ENCODE assay signal across 8 cellular contexts in the genomic region with DNA sequence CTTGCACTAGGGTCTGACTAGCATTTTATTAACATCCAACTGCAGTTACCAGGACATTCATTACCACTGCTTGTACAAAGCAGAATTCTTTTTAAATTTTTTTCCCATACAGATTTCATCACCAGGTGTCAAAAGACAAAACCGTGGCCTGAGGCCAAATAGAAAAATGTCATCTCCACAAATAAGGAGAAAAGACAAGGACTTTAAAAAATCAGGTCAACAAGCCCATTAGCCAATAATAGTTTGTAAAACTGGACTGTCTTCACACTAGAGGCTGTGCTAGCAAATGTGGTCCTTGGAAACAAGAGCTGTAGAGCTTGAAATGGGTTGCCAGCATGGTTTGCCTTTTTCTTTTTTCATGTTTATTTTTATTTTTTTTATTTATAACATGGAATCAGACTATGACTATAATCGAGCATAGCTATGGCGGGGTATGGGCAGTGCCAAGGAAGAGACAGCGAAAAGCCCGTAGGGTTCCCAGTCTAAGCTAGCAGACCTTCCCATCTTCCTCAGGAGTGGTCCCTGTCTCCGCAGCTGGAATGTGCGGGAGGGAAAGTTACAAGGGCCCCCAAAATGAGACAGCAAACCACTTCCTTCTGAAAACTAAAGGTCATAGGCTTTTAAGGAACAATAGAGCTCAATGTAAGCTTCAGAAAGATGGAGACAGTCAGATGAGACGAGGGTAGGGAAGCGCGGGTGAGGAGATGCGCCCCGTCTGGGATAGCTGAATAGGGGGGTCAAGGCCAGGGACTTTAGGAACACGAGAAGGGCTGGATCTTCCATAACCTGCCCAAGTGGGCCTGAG. TPM values are rescaled to one million over a fixed set of nuclear protein-coding genes. Genes with fewer than 3 reads are reported as not detected.
A peak's percentile ranks its signal among the peaks of the same experiment; 100 is the strongest.
DNase-seq lines count a peak whose midpoint lies in the region; ATAC-seq, FAIRE-seq and TF ChIP-seq lines count a peak whose summit lies in the region.

No MANE protein-coding gene starts in this region.

- no peak for FAIRE-seq in kidney (lab: Jason Lieb, UNC)

- no peaks in the 10 kb centered on the region for H3K36me3 ChIP-seq in ES-I3 (ENCODE audit: insufficient read depth, low read length)
- H3K36me3 ChIP-seq in kidney (ENCODE audit: control insufficient read depth in 1 of 2, insufficient read depth in 2 of 2, low read length in 2 of 2), result no peaks in the 10 kb centered on the region

- POLR2A ChIA-PET in GM10248 (lab: Yijun Ruan, JAX), result no interaction called here

- no peaks in the 10 kb centered on the region for H3K27me3 Mint-ChIP-seq in stimulated activated memory B cell treated with anti-CD40 and anti-IgM and Interleukin-4, amounts not matched to agents 10 μg/mL and 1 μg/mL and 100 μg/mL, for 72 hours

- CTCF ChIA-PET in GM10248 (lab: Yijun Ruan, JAX), result interaction anchor here (0.6 to 1.3 kb wide), 7 partner anchors 8 to 210 kb away, joined by 3 to 8 read pairs (median 3); a partner anchor contains a TSS

- no peak for TF ChIP-seq CTCF in astrocyte of the cerebellum (IDR thresholded peaks at IDR 0.05; ENCODE audit: low read depth, low read length, missing control alignments)
- no peak for TF ChIP-seq CTCF in kidney (IDR thresholded peaks at IDR 0.05; ENCODE audit: borderline replicate concordance, extremely low read depth, insufficient read depth)
- TF ChIP-seq CTCF in GM10248 (IDR thresholded peaks at IDR 0.05; ENCODE audit: control extremely low read depth, extremely low read depth, low read depth, missing control alignments), result no peak

- no peak overlapping the region for H3K27ac ChIP-seq in kidney (ENCODE audit: low read depth in 2 of 2, low read length in 2 of 2)

- H3K9me3 ChIP-seq in ES-I3 (ENCODE audit: control insufficient read depth, insufficient read depth, low read length) (no peaks in the 10 kb centered on the region), kidney (ENCODE audit: control insufficient read depth in 1 of 2, low read length in 2 of 2) (no peaks in the 10 kb centered on the region)

- H3K4me3 ChIP-seq in astrocyte of the cerebellum (ENCODE audit: low read depth, low read length), result peak overlapping the region; percentile 89
- peak overlapping the region; percentile 72 to 73 for H3K4me3 ChIP-seq in kidney (ENCODE audit: low read length in 2 of 2)

- H3K4me1 ChIP-seq in ES-I3 (ENCODE audit: insufficient read depth, low read length) (peaks cover 16% of the 10 kb centered on the region), kidney (ENCODE audit: control insufficient read depth in 1 of 2, insufficient read depth in 1 of 2, low read depth in 1 of 2, low read length in 2 of 2) (peaks cover 4 to 7% of the 10 kb centered on the region in 2 donors)

- H3K9me3 Mint-ChIP-seq in stimulated activated memory B cell treated with anti-CD40 and anti-IgM and Interleukin-4, amounts not matched to agents 10 μg/mL and 1 μg/mL and 100 μg/mL, for 72 hours, result no peaks in the 10 kb centered on the region

- peaks cover 40% of the 10 kb centered on the region for H3K4me1 Mint-ChIP-seq in stimulated activated memory B cell treated with anti-CD40 and anti-IgM and Interleukin-4, amounts not matched to agents 10 μg/mL and 1 μg/mL and 100 μg/mL, for 72 hours

- DNase-seq in NAMALWA (ENCODE audit: low spot score) (peak; percentile 37), astrocyte of the cerebellum (ENCODE audit: low read depth) (no peak), kidney (no peak), GM10248 (ENCODE audit: extremely low spot score) (no peak), GDM1 (lab: John Stamatoyannopoulos, UW) (no peak)

- no peaks in the 10 kb centered on the region for H3K36me3 Mint-ChIP-seq in stimulated activated memory B cell treated with anti-CD40 and anti-IgM and Interleukin-4, amounts not matched to agents 10 μg/mL and 1 μg/mL and 100 μg/mL, for 72 hours

- peak overlapping the region; percentile 95 for H3K27ac Mint-ChIP-seq in stimulated activated memory B cell treated with anti-CD40 and anti-IgM and Interleukin-4, amounts not matched to agents 10 μg/mL and 1 μg/mL and 100 μg/mL, for 72 hours

- H3K9ac ChIP-seq in ES-I3 (ENCODE audit: low read depth, low read length) (peak overlapping the region; percentile 73), kidney (ENCODE audit: low read length in 2 of 2) (peak overlapping the region; percentile 65 to 93)

- in situ Hi-C loops in astrocyte of the cerebellum (cut with HindIII; ENCODE audit: low sequenced_read_pairs), result loop anchor here (5.0 kb wide), 1 partner anchor 70 kb away; no protein-coding TSS in a partner anchor

- intact Hi-C loops in kidney (cut with DNase I), result no loop called here

- no peak for ATAC-seq in stimulated activated memory B cell treated with anti-CD40 and anti-IgM and Interleukin-4, amounts not matched to agents 10 μg/mL and 1 μg/mL and 100 μg/mL, for 72 hours
- ATAC-seq in HG03439 (IDR thresholded peaks at IDR 0.05; ENCODE audit: unreplicated experiment), result no peak

- H3K4me3 Mint-ChIP-seq in stimulated activated memory B cell treated with anti-CD40 and anti-IgM and Interleukin-4, amounts not matched to agents 10 μg/mL and 1 μg/mL and 100 μg/mL, for 72 hours, result peak overlapping the region; percentile 94

RNA-seq across cellular contexts. Expression of a gene that starts 1.5 kb away (rescaled TPM):
- 52.5 TPM for total RNA-seq in kidney
- 15.3 TPM for polyA plus RNA-seq in kidney (ENCODE audit: insufficient read depth, low read depth, low replicate concordance)

RNA-seq across cellular contexts. Expression of a gene that starts 47.9 kb away (rescaled TPM):
- total RNA-seq in kidney, result 24.1 TPM
- 37.4 TPM for polyA plus RNA-seq in kidney (ENCODE audit: insufficient read depth, low read depth, low replicate concordance)
